In genomic region chr21:31098576-31099005, GRCh38 we compare ENCODE assay signal across 8 cellular contexts.
DNase-seq lines count a peak whose midpoint lies in the region; ATAC-seq and TF ChIP-seq lines count a peak whose summit lies in the region.

No MANE protein-coding gene starts in this region.

- 9% methylated on average over 23 of the region's 23 CpGs for WGBS in liver

- DNase-seq in EL (peak; percentile 42), NCI-H345 treated with DMSO at 0.1 percent for 48 hours (lab: John Stamatoyannopoulos, UW; ENCODE audit: unreplicated experiment) (peak; percentile 51), HuH-7.5 (ENCODE audit: low spot score) (no peak)
- peak; percentile 58 for DNase-seq in activated CD4-positive, CD25-positive, alpha-beta regulatory T cell treated with anti-CD3 and anti-CD28 coated beads, Interleukin-2, amount 50 U/mL, for 16 hours (ENCODE audit: low read depth, low spot score)
- DNase-seq in central memory CD8-positive, alpha-beta T cell (ENCODE audit: low spot score in 2 of 2) = peak; percentile 43 to 56
- DNase-seq in stimulated activated CD4-positive, alpha-beta T cell treated with anti-CD3 and anti-CD28 coated beads, TNF-alpha, amount 100 ng/mL, for 48 hours (ENCODE audit: low read depth in 3 of 3) = peak; percentile 53 to 68 (median 65)

- no peak overlapping the region for H3K27ac Mint-ChIP-seq in central memory CD8-positive, alpha-beta T cell (ENCODE audit: low read depth)

- no peak overlapping the region for H3K4me3 Mint-ChIP-seq in central memory CD8-positive, alpha-beta T cell

- H3K4me3 ChIP-seq in liver (ENCODE audit: low read depth in 1 of 3, low read length in 3 of 3) = no peak overlapping the region

- no peak overlapping the region for H3K9ac ChIP-seq in liver (ENCODE audit: low read depth in 1 of 2, low read length in 2 of 2)

- peak; percentile 84 for TF ChIP-seq CTCF in liver (IDR thresholded peaks at IDR 0.05; ENCODE audit: low read depth, low read length, missing input control)

- H3K27ac ChIP-seq in liver (ENCODE audit: low read depth in 1 of 2, low read length in 2 of 2) = no peak overlapping the region

- peaks cover 22% of the 10 kb centered on the region for H3K4me1 Mint-ChIP-seq in central memory CD8-positive, alpha-beta T cell

- TF ChIP-seq RAD21 in liver (IDR thresholded peaks at IDR 0.05) = peak; percentile 87 to 94

- H3K9me3 Mint-ChIP-seq in central memory CD8-positive, alpha-beta T cell = no peaks in the 10 kb centered on the region

- H3K27me3 ChIP-seq in liver (ENCODE audit: control insufficient read depth in 4 of 4, insufficient read depth in 4 of 4, low read length in 3 of 4) = no peaks in the 10 kb centered on the region

- peaks cover 41% of the 10 kb centered on the region for H3K27me3 Mint-ChIP-seq in central memory CD8-positive, alpha-beta T cell

- ATAC-seq in HG02852 (IDR thresholded peaks at IDR 0.05; ENCODE audit: unreplicated experiment) = peak; percentile 81
- ATAC-seq in central memory CD8-positive, alpha-beta T cell (replicated peaks; ENCODE audit: extremely low read depth, poor library complexity, severe bottlenecking) = peak; percentile 56

- H3K9me3 ChIP-seq in liver (ENCODE audit: control insufficient read depth in 4 of 4, low read length in 3 of 4) = no peaks in the 10 kb centered on the region

- no peaks in the 10 kb centered on the region for H3K36me3 ChIP-seq in liver (ENCODE audit: control insufficient read depth in 4 of 4, insufficient read depth in 3 of 4, low read depth in 1 of 4, low read length in 3 of 4)

- H3K4me1 ChIP-seq in liver (ENCODE audit: control insufficient read depth in 4 of 4, insufficient read depth in 4 of 4, low read length in 3 of 4) = peaks cover 0 to 2% (median 1%) of the 10 kb centered on the region in 4 donors

- no peaks in the 10 kb centered on the region for H3K36me3 Mint-ChIP-seq in central memory CD8-positive, alpha-beta T cell (ENCODE audit: insufficient read depth)

TF ChIP-seq in liver, 16 proteins besides CTCF, POLR2A, EP300 and RAD21:
- no peak for TF ChIP-seq HNF4G (IDR thresholded peaks at IDR 0.05)
